ENCODE assay signal across 16 cellular contexts in genomic region chr1:157411064-157411463, GRCh38.
DNase-seq lines count a peak whose midpoint lies in the region; ATAC-seq and TF ChIP-seq lines count a peak whose summit lies in the region.
"Had no signal": no experiment of that assay in that cellular context is flagged by ENCODE, and none has a peak within 500 bp of the region (broad histone marks: within the 10 kb centered on the region; RNA-seq: fewer than 3 reads in every experiment).

No MANE protein-coding gene starts in this region.

- no peak overlapping the region for H3K4me3 ChIP-seq in colonic mucosa
- no peak overlapping the region for H3K4me3 ChIP-seq in endodermal cell (ENCODE audit: low read length)
- H3K4me3 ChIP-seq: GM12878, GM23338 had no signal

- ATAC-seq in HG03565 (IDR thresholded peaks at IDR 0.05; ENCODE audit: unreplicated experiment), result no peak
- ATAC-seq: GM12878, GM23338, HCT116 had no signal

- H3K4me1 ChIP-seq in colonic mucosa (no peaks in the 10 kb centered on the region), endodermal cell (ENCODE audit: control insufficient read depth, insufficient read depth, low read length) (no peaks in the 10 kb centered on the region)

- H3K4me1 Mint-ChIP-seq in dendritic cell treated with granulocyte-macrophage colony-stimulating factor and Interleukin-4, amounts not matched to agents 40 ng/mL and 50 ng/mL, for 4 days (ENCODE audit: low read depth), result peaks cover 26% of the 10 kb centered on the region
- H3K4me1 Mint-ChIP-seq in nephron (peaks cover 20% of the 10 kb centered on the region), endodermal cell (peaks cover 7% of the 10 kb centered on the region)
- H3K4me1 Mint-ChIP-seq: CD4-positive, alpha-beta memory T cell had no signal

- H3K27me3 ChIP-seq in colonic mucosa, result no peaks in the 10 kb centered on the region
- H3K27me3 ChIP-seq in endodermal cell (ENCODE audit: control insufficient read depth, insufficient read depth, low read length, poor library complexity, severe bottlenecking), result no peaks in the 10 kb centered on the region

- H3K27ac Mint-ChIP-seq in dendritic cell treated with granulocyte-macrophage colony-stimulating factor and Interleukin-4, amounts not matched to agents 40 ng/mL and 50 ng/mL, for 4 days, result peak overlapping the region; percentile 39
- peak overlapping the region in 2 of 3 experiments; percentile 35 to 48 for H3K27ac Mint-ChIP-seq in nephron
- no peak overlapping the region for H3K27ac Mint-ChIP-seq in endodermal cell
- H3K27ac Mint-ChIP-seq: CD4-positive, alpha-beta memory T cell; GM23338 had no signal

- H3K9ac ChIP-seq in colonic mucosa (ENCODE audit: low read depth in 2 of 2, low read length in 2 of 2), result no peak overlapping the region
- no peak overlapping the region for H3K9ac ChIP-seq in endodermal cell (ENCODE audit: extremely low read depth, low read length, poor library complexity, severe bottlenecking)

- no peak for TF ChIP-seq CTCF in colonic mucosa (IDR thresholded peaks at IDR 0.05)
- no peak for TF ChIP-seq CTCF in nephron (IDR thresholded peaks at IDR 0.05; ENCODE audit: unreplicated experiment in 3 of 3)
- no peak for TF ChIP-seq CTCF in endodermal cell (conservative IDR thresholded peaks at IDR 0.05)

- WGBS in endodermal cell (ENCODE audit: insufficient coverage in 1 of 2, insufficient read length in 1 of 2), 2 experiments, result 90 to 100% methylated on average over 2 of the region's 2 CpGs

- no peak overlapping the region for H3K4me3 Mint-ChIP-seq in dendritic cell treated with granulocyte-macrophage colony-stimulating factor and Interleukin-4, amounts not matched to agents 40 ng/mL and 50 ng/mL, for 4 days
- H3K4me3 Mint-ChIP-seq in nephron (no peak overlapping the region), endodermal cell (no peak overlapping the region)
- H3K4me3 Mint-ChIP-seq: CD4-positive, alpha-beta memory T cell; GM23338; H9 had no signal

- peaks cover 7% of the 10 kb centered on the region for H3K36me3 Mint-ChIP-seq in dendritic cell treated with granulocyte-macrophage colony-stimulating factor and Interleukin-4, amounts not matched to agents 40 ng/mL and 50 ng/mL, for 4 days (ENCODE audit: low read depth)
- H3K36me3 Mint-ChIP-seq in nephron (ENCODE audit: low read depth) (no peaks in the 10 kb centered on the region), endodermal cell (ENCODE audit: low read depth) (no peaks in the 10 kb centered on the region)
- H3K36me3 Mint-ChIP-seq: CD4-positive, alpha-beta memory T cell had no signal

- peaks cover 18% of the 10 kb centered on the region for H3K9me3 Mint-ChIP-seq in dendritic cell treated with granulocyte-macrophage colony-stimulating factor and Interleukin-4, amounts not matched to agents 40 ng/mL and 50 ng/mL, for 4 days
- H3K9me3 Mint-ChIP-seq in nephron (no peaks in the 10 kb centered on the region), endodermal cell (no peaks in the 10 kb centered on the region)
- H3K9me3 Mint-ChIP-seq: CD4-positive, alpha-beta memory T cell; GM23338; H9 had no signal

- intact Hi-C loops in colonic mucosa (cut with DNase I), result no loop called here
- intact Hi-C loops in dendritic cell treated with granulocyte-macrophage colony-stimulating factor and Interleukin-4, amounts not matched to agents 40 ng/mL and 50 ng/mL, for 4 days (cut with micrococcal nuclease), result no loop called here

- H3K36me3 ChIP-seq in colonic mucosa (no peaks in the 10 kb centered on the region), endodermal cell (ENCODE audit: control insufficient read depth, insufficient read depth, low read length) (no peaks in the 10 kb centered on the region)

- DNase-seq in colonic mucosa (peak; percentile 7), endodermal cell (no peak), GM03348 (ENCODE audit: low spot score) (no peak)
- DNase-seq: C1 segment of cervical spinal cord; Calu3; CD4-positive, alpha-beta memory T cell; COR-L47; DMS53; DMS79 treated with DMSO at 0.1 percent for 48 hours; H9 had no signal

- no peak overlapping the region for H3K27ac ChIP-seq in colonic mucosa
- H3K27ac ChIP-seq in endodermal cell (ENCODE audit: low read depth, low read length), result no peak overlapping the region

- H3K27me3 Mint-ChIP-seq in dendritic cell treated with granulocyte-macrophage colony-stimulating factor and Interleukin-4, amounts not matched to agents 40 ng/mL and 50 ng/mL, for 4 days, result peaks cover 7% of the 10 kb centered on the region
- peaks cover 29% of the 10 kb centered on the region for H3K27me3 Mint-ChIP-seq in nephron (ENCODE audit: low read depth)
- peaks cover 11% of the 10 kb centered on the region for H3K27me3 Mint-ChIP-seq in endodermal cell (ENCODE audit: insufficient read depth)

- H3K9me3 ChIP-seq in colonic mucosa (no peaks in the 10 kb centered on the region), endodermal cell (ENCODE audit: control insufficient read depth, low read length) (no peaks in the 10 kb centered on the region)
